Comparison of ENCODE assay signal across 8 cellular contexts in the genomic region with DNA sequence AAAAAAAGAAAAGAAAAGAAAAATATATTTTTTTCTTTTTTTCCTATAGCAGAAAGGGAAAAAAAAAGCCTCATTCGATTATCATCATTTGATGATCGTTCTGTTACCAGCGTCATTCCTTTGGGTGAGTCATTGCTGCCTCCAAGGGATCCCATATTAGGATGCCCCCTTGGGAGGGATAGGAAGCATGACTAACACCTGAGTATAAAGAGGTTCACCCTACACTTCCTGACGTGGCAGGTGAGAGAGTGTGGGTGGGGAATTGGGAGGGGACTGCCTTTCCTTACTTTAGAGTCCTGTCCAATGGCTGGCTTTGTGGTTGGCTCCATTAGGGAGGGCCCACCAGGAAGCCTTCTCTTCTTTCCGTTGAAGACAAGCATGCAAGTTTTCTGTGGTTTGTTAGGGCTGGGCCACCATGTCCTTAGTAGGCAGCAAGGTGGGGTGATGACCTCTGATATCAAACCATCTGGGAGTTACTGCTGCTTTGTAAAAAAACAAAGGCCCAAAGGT. TPM values are rescaled to one million over a fixed set of nuclear protein-coding genes. Genes with fewer than 3 reads are reported as not detected.
DNase-seq lines count a peak whose midpoint lies in the region; ATAC-seq and TF ChIP-seq lines count a peak whose summit lies in the region.

No MANE protein-coding gene starts in this region.

- H3K9me3 ChIP-seq in GM23248 (ENCODE audit: low read depth) = no peaks in the 10 kb centered on the region
- no peaks in the 10 kb centered on the region for H3K9me3 ChIP-seq in SK-N-SH

- in situ Hi-C loops in GM23248 (cut with MboI) = no loop called here

- POLR2A ChIA-PET in SK-N-SH (lab: Yijun Ruan, JAX) = no interaction called here

- TF ChIP-seq RAD21 in SK-N-SH (IDR thresholded peaks at IDR 0.05; ENCODE audit: low read length) = no peak

- no peak overlapping the region for H3K9ac ChIP-seq in GM23248
- no peak overlapping the region for H3K9ac ChIP-seq in SK-N-SH

- no peaks in the 10 kb centered on the region for H3K36me3 ChIP-seq in GM23248 (ENCODE audit: low read depth)
- H3K36me3 ChIP-seq in SK-N-SH (replicated peaks in 1 of 2; ENCODE audit: control insufficient read depth in 1 of 2, insufficient read depth in 2 of 2, low read length in 1 of 2) = no peaks in the 10 kb centered on the region

- TF ChIP-seq CTCF in SK-N-SH (IDR thresholded peaks at IDR 0.05) = no peak

- H4K20me1 ChIP-seq in GM23248 (ENCODE audit: insufficient read depth) (no peaks in the 10 kb centered on the region), SK-N-SH (ENCODE audit: insufficient read depth) (no peaks in the 10 kb centered on the region)

- peak overlapping the region; percentile 9; the same call in 1 of the 2 replicates for H3K27ac ChIP-seq in GM23248
- peak overlapping the region in 1 of 2 experiments; percentile 50; a peak in 2 of 4 replicates for H3K27ac ChIP-seq in SK-N-SH (ENCODE audit: low read depth in 2 of 2, low read length in 1 of 2)
- H3K27ac ChIP-seq in epithelial cell of prostate = peak overlapping the region; percentile 87

- peak overlapping the region; percentile 20 for H3K4me2 ChIP-seq in GM23248 (ENCODE audit: unreplicated experiment)
- no peak overlapping the region for H3K4me2 ChIP-seq in SK-N-SH

- peaks cover 25% of the 10 kb centered on the region for H3K4me1 ChIP-seq in GM23248 (ENCODE audit: insufficient read depth)
- H3K4me1 ChIP-seq in SK-N-SH (ENCODE audit: control insufficient read depth in 1 of 2, insufficient read depth in 2 of 2, low read depth in 1 of 2, low read length in 1 of 2) = peaks cover 0 to 7% of the 10 kb centered on the region in 2 experiments; a peak in 1 of 4 replicates

- CTCF ChIA-PET in SK-N-SH (lab: Yijun Ruan, JAX) = no interaction called here

- H3F3A ChIP-seq in GM23248 (ENCODE audit: insufficient read depth) (peaks cover 10% of the 10 kb centered on the region), SK-N-SH (replicated peaks; ENCODE audit: insufficient read depth) (peaks cover 7% of the 10 kb centered on the region)

- H3K9me2 ChIP-seq in GM23248 (ENCODE audit: insufficient read depth) (no peaks in the 10 kb centered on the region), SK-N-SH (no peaks in the 10 kb centered on the region)

- H3K4me3 ChIP-seq in GM23248 = no peak overlapping the region
- no peak overlapping the region for H3K4me3 ChIP-seq in SK-N-SH (ENCODE audit: low read depth in 2 of 2, low read length in 1 of 2)

- peak in 1 of 2 experiments; percentile 55; a peak in 1 of 4 replicates for TF ChIP-seq EP300 in SK-N-SH (IDR thresholded peaks at IDR 0.05; ENCODE audit: borderline replicate concordance in 1 of 2, low read depth in 1 of 2, low read length in 1 of 2)

- H3K79me2 ChIP-seq in GM23248 (ENCODE audit: insufficient read depth) (no peaks in the 10 kb centered on the region), SK-N-SH (ENCODE audit: insufficient read depth) (no peaks in the 10 kb centered on the region)

- WGBS in GM23248 (ENCODE audit: low coverage in 1 of 2, low lambda C conversion rate in 2 of 2, missing lambda C conversion rate in 2 of 2), 2 experiments = 8 to 12% methylated on average over 5 of the region's 5 CpGs
- 14% methylated on average over 5 of the region's 5 CpGs for WGBS in SK-N-SH (ENCODE audit: low lambda C conversion rate)

- DNase-seq in GM23248 (peak; percentile 95), SK-N-SH (no peak), epithelial cell of prostate (ENCODE audit: low read depth, low spot score) (peak; percentile 96), hypothalamus (lab: John Stamatoyannopoulos, UW) (no peak), midbrain (lab: John Stamatoyannopoulos, UW) (no peak), cerebellar cortex (ENCODE audit: low spot score) (no peak)
- DNase-seq in stimulated activated CD4-positive, alpha-beta T cell treated with anti-CD3 and anti-CD28 coated beads, Interleukin-4, amount 100 ng/mL, for 24 hours = peak; percentile 35

- H3K27me3 ChIP-seq in GM23248 (replicated peaks; ENCODE audit: insufficient read depth) = no peaks in the 10 kb centered on the region
- no peaks in the 10 kb centered on the region for H3K27me3 ChIP-seq in SK-N-SH (ENCODE audit: insufficient read depth)

- no peak overlapping the region for H2AFZ ChIP-seq in GM23248
- no peak overlapping the region for H2AFZ ChIP-seq in SK-N-SH (ENCODE audit: low read depth)

- ATAC-seq in GM19397 (IDR thresholded peaks at IDR 0.05; ENCODE audit: unreplicated experiment) = no peak

TF ChIP-seq in SK-N-SH, 30 proteins besides CTCF, POLR2A, EP300 and RAD21 (continues in another document):
- TF ChIP-seq ELF1 (IDR thresholded peaks at IDR 0.05) = no peak
- TF ChIP-seq JUND (IDR thresholded peaks at IDR 0.05) = peak; percentile 80
- TF ChIP-seq FOXJ3 (CRISPR knock-in tag; IDR thresholded peaks at IDR 0.05) = no peak
- no peak for TF ChIP-seq FOXM1 (IDR thresholded peaks at IDR 0.05; ENCODE audit: low read depth)
- no peak for TF ChIP-seq TAF1 (IDR thresholded peaks at IDR 0.05; ENCODE audit: borderline replicate concordance, low read depth, low read length)
- no peak for TF ChIP-seq CHD2 (IDR thresholded peaks at IDR 0.05; ENCODE audit: low read length, partially characterized antibody)
- no peak for TF ChIP-seq SMC3 (IDR thresholded peaks at IDR 0.05; ENCODE audit: low read depth, low read length)
- TF ChIP-seq EZH2phosphoT487 (IDR thresholded peaks at IDR 0.05; ENCODE audit: borderline replicate concordance, low read depth) = no peak
- no peak for TF ChIP-seq RCOR1 (IDR thresholded peaks at IDR 0.05; ENCODE audit: low read length)
- no peak for TF ChIP-seq GATA2 (CRISPR knock-in tag; IDR thresholded peaks at IDR 0.05)
- TF ChIP-seq YY1 (IDR thresholded peaks at IDR 0.05; ENCODE audit: low read depth) = no peak
- TF ChIP-seq SIN3A (IDR thresholded peaks at IDR 0.05; ENCODE audit: borderline replicate concordance, low read depth, low read length) = no peak
- no peak for TF ChIP-seq MEF2A (IDR thresholded peaks at IDR 0.05; ENCODE audit: borderline replicate concordance, low read depth)
- no peak for TF ChIP-seq POLR2AphosphoS5 (IDR thresholded peaks at IDR 0.05; ENCODE audit: low read depth, low read length)
- TF ChIP-seq, protein P1, sequence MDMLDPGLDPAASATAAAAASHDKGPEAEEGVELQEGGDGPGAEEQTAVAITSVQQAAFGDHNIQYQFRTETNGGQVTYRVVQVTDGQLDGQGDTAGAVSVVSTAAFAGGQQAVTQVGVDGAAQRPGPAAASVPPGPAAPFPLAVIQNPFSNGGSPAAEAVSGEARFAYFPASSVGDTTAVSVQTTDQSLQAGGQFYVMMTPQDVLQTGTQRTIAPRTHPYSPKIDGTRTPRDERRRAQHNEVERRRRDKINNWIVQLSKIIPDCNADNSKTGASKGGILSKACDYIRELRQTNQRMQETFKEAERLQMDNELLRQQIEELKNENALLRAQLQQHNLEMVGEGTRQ (IDR thresholded peaks at IDR 0.05; ENCODE audit: borderline replicate concordance, low read depth, low read length) = no peak
- TF ChIP-seq, protein P2, sequence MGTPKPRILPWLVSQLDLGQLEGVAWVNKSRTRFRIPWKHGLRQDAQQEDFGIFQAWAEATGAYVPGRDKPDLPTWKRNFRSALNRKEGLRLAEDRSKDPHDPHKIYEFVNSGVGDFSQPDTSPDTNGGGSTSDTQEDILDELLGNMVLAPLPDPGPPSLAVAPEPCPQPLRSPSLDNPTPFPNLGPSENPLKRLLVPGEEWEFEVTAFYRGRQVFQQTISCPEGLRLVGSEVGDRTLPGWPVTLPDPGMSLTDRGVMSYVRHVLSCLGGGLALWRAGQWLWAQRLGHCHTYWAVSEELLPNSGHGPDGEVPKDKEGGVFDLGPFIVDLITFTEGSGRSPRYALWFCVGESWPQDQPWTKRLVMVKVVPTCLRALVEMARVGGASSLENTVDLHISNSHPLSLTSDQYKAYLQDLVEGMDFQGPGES (IDR thresholded peaks at IDR 0.05; ENCODE audit: low read depth, low read length) = no peak
- TF ChIP-seq, protein P3, sequence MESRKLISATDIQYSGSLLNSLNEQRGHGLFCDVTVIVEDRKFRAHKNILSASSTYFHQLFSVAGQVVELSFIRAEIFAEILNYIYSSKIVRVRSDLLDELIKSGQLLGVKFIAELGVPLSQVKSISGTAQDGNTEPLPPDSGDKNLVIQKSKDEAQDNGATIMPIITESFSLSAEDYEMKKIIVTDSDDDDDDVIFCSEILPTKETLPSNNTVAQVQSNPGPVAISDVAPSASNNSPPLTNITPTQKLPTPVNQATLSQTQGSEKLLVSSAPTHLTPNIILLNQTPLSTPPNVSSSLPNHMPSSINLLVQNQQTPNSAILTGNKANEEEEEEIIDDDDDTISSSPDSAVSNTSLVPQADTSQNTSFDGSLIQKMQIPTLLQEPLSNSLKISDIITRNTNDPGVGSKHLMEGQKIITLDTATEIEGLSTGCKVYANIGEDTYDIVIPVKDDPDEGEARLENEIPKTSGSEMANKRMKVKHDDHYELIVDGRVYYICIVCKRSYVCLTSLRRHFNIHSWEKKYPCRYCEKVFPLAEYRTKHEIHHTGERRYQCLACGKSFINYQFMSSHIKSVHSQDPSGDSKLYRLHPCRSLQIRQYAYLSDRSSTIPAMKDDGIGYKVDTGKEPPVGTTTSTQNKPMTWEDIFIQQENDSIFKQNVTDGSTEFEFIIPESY (IDR thresholded peaks at IDR 0.05; ENCODE audit: borderline replicate concordance, low read depth) = no peak
- TF ChIP-seq RFX5 (IDR thresholded peaks at IDR 0.05; ENCODE audit: low read length) = no peak
- TF ChIP-seq TCF12 (IDR thresholded peaks at IDR 0.05) = peak; percentile 74
- TF ChIP-seq, protein P4, sequence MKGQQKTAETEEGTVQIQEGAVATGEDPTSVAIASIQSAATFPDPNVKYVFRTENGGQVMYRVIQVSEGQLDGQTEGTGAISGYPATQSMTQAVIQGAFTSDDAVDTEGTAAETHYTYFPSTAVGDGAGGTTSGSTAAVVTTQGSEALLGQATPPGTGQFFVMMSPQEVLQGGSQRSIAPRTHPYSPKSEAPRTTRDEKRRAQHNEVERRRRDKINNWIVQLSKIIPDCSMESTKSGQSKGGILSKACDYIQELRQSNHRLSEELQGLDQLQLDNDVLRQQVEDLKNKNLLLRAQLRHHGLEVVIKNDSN (IDR thresholded peaks at IDR 0.05; ENCODE audit: borderline replicate concordance, low read depth) = no peak
- TF ChIP-seq NFIC (IDR thresholded peaks at IDR 0.05; ENCODE audit: borderline replicate concordance) = 0 out of 2 replicates have a peak, but pooled peaks have one; percentile 17

RNA-seq across cellular contexts. Expression of a gene that starts 56.1 kb away (rescaled TPM):
- total RNA-seq in GM23248 (2014; rRNA removed; shearing (Covaris generic)) = 60.6 and 83.7 TPM in 2 replicates
- 40.0 and 45.9 TPM in 2 replicates for polyA plus RNA-seq in GM23248 (2016; fragmentation: Nextera tagmentation; extraction: Ambion mirVana)
- 31.7 and 32.4 TPM in 2 replicates for polyA plus RNA-seq in SK-N-SH (2012; rRNA removed)
- 49.6 and 49.7 TPM in 2 replicates for polyA plus RNA-seq in SK-N-SH (2012; cell fraction: cytosol; rRNA removed)
- 10.5 and 23.8 TPM in 2 replicates for polyA plus RNA-seq in SK-N-SH (2012; cell fraction: nucleus; rRNA removed)

Comparison
In these comparisons a context has a peak if more than half of its experiments do, and no peak if none do; other contexts are left out.
1. DNase-seq: peak in GM23248 (single experiment), epithelial cell of prostate (single experiment) and stimulated activated CD4-positive, alpha-beta T cell treated with anti-CD3 and anti-CD28 coated beads, Interleukin-4, amount 100 ng/mL, for 24 hours (single experiment); none in SK-N-SH (single experiment), hypothalamus (0 of 51), midbrain (single experiment) and cerebellar cortex (single experiment).